ENCODE assay signal across 11 cellular contexts in genomic region chr4:145552181-145552822, GRCh38.
A peak's percentile ranks its signal among the peaks of the same experiment; 100 is the strongest.
DNase-seq lines count a peak whose midpoint lies in the region; ATAC-seq and TF ChIP-seq lines count a peak whose summit lies in the region.
"Had no signal": no experiment of that assay in that cellular context is flagged by ENCODE, and none has a peak within 500 bp of the region (broad histone marks: within the 10 kb centered on the region; RNA-seq: fewer than 3 reads in every experiment).

No MANE protein-coding gene starts in this region.

- peak; percentile 66 for ATAC-seq in GM18499 (IDR thresholded peaks at IDR 0.05; ENCODE audit: insufficient read depth, unreplicated experiment)
- peak; percentile 80 for ATAC-seq in GM19455 (IDR thresholded peaks at IDR 0.05; ENCODE audit: unreplicated experiment)
- ATAC-seq in HG02943 (IDR thresholded peaks at IDR 0.05; ENCODE audit: low read depth, unreplicated experiment) = peak; percentile 66
- no peak for ATAC-seq in foreskin keratinocyte
- ATAC-seq in activated naive CD4-positive, alpha-beta T cell treated with anti-CD3 and anti-CD28 coated beads, Interleukin-2, amount 50 U/mL, for 72 hours = no peak

- DNase-seq in DMS114 treated with DMSO at 0.1 percent for 48 hours (lab: John Stamatoyannopoulos, UW; ENCODE audit: unreplicated experiment) (no peak), foreskin keratinocyte (no peak)
- DNase-seq in activated naive CD8-positive, alpha-beta T cell treated with anti-CD3 and anti-CD28 coated beads for 36 hours = no peak
- no peak for DNase-seq in activated naive CD4-positive, alpha-beta T cell treated with anti-CD3 and anti-CD28 coated beads, Interleukin-2, amount 50 U/mL, for 72 hours (ENCODE audit: low spot score in 2 of 2)
- DNase-seq: BE2C, foreskin melanocyte, NCI-H1048 had no signal

- no peaks in the 10 kb centered on the region for H3K9me2 ChIP-seq in OCI-LY1 (ENCODE audit: low read depth, low read length)

- peaks cover 39% of the 10 kb centered on the region for H3K4me1 ChIP-seq in OCI-LY1 (ENCODE audit: insufficient read depth, low read length, severe bottlenecking)
- H3K4me1 ChIP-seq in foreskin keratinocyte = peaks cover 9% of the 10 kb centered on the region

- TF ChIP-seq CTCF in OCI-LY1 (IDR thresholded peaks at IDR 0.05; ENCODE audit: low read length) = no peak
- TF ChIP-seq CTCF in foreskin keratinocyte (conservative IDR thresholded peaks at IDR 0.05) = no peak

- H4K20me1 ChIP-seq in OCI-LY1 (ENCODE audit: insufficient read depth, low read length) = no peaks in the 10 kb centered on the region

- H3F3A ChIP-seq in OCI-LY1 (ENCODE audit: insufficient read depth, low read length) = no peaks in the 10 kb centered on the region

- peaks cover 97% of the 10 kb centered on the region for H3K36me3 ChIP-seq in OCI-LY1 (ENCODE audit: insufficient read depth, low read length)

- H3K4me3 ChIP-seq in OCI-LY1 (ENCODE audit: low read depth, low read length, poor library complexity, severe bottlenecking) = no peak overlapping the region

- H3K27me3 ChIP-seq in OCI-LY1 (ENCODE audit: insufficient read depth, low read length) (no peaks in the 10 kb centered on the region), foreskin keratinocyte (no peaks in the 10 kb centered on the region)
- H3K27me3 ChIP-seq: BE2C had no signal

- H3K27me3 Mint-ChIP-seq in activated naive CD8-positive, alpha-beta T cell treated with anti-CD3 and anti-CD28 coated beads for 36 hours = peaks cover 3% of the 10 kb centered on the region

- H3K27ac ChIP-seq in OCI-LY1 (ENCODE audit: low read depth, low read length, poor library complexity, severe bottlenecking) (peak overlapping the region; percentile 70), foreskin keratinocyte (no peak overlapping the region)

- H2AFZ ChIP-seq in OCI-LY1 (ENCODE audit: low read length) = no peak overlapping the region

- peak overlapping the region; percentile 27 for H3K4me2 ChIP-seq in OCI-LY1 (ENCODE audit: low read length)

- peaks cover 3% of the 10 kb centered on the region; the same call in 1 of the 2 replicates for H3K79me2 ChIP-seq in OCI-LY1 (ENCODE audit: insufficient read depth, low read length)

- H3K9ac ChIP-seq in OCI-LY1 (ENCODE audit: low read length) = no peak overlapping the region

- H3K27ac Mint-ChIP-seq in activated naive CD8-positive, alpha-beta T cell treated with anti-CD3 and anti-CD28 coated beads for 36 hours = no peak overlapping the region
- peak overlapping the region in 1 of 2 donors; percentile 44 for H3K27ac Mint-ChIP-seq in activated naive CD4-positive, alpha-beta T cell treated with anti-CD3 and anti-CD28 coated beads, Interleukin-2, amount 50 U/mL, for 72 hours

- H3K36me3 Mint-ChIP-seq in activated naive CD8-positive, alpha-beta T cell treated with anti-CD3 and anti-CD28 coated beads for 36 hours = no peaks in the 10 kb centered on the region
- H3K36me3 Mint-ChIP-seq in activated naive CD4-positive, alpha-beta T cell treated with anti-CD3 and anti-CD28 coated beads, Interleukin-2, amount 50 U/mL, for 72 hours = no peaks in the 10 kb centered on the region

- H3K4me3 Mint-ChIP-seq in activated naive CD8-positive, alpha-beta T cell treated with anti-CD3 and anti-CD28 coated beads for 36 hours = no peak overlapping the region

- peaks cover 2% of the 10 kb centered on the region for H3K4me1 Mint-ChIP-seq in activated naive CD8-positive, alpha-beta T cell treated with anti-CD3 and anti-CD28 coated beads for 36 hours

- no peaks in the 10 kb centered on the region for H3K9me3 ChIP-seq in OCI-LY1 (ENCODE audit: low read length)
- H3K9me3 ChIP-seq: BE2C had no signal

- no peaks in the 10 kb centered on the region for H3K9me3 Mint-ChIP-seq in activated naive CD8-positive, alpha-beta T cell treated with anti-CD3 and anti-CD28 coated beads for 36 hours
- no peaks in the 10 kb centered on the region for H3K9me3 Mint-ChIP-seq in activated naive CD4-positive, alpha-beta T cell treated with anti-CD3 and anti-CD28 coated beads, Interleukin-2, amount 50 U/mL, for 72 hours

Comparison
In these comparisons a context has a peak if more than half of its experiments do, and no peak if none do; other contexts are left out.
1. ATAC-seq: peak in GM18499 (single experiment), GM19455 (single experiment) and HG02943 (single experiment); none in foreskin keratinocyte (single experiment) and activated naive CD4-positive, alpha-beta T cell treated with anti-CD3 and anti-CD28 coated beads, Interleukin-2, amount 50 U/mL, for 72 hours (0 of 2).